In genomic region chr5:157593036-157593435, GRCh38 we compare ENCODE assay signal across 20 cellular contexts. TPM values are rescaled to one million over a fixed set of nuclear protein-coding genes. Genes with fewer than 3 reads are reported as not detected.
DNase-seq lines count a peak whose midpoint lies in the region; ATAC-seq and TF ChIP-seq lines count a peak whose summit lies in the region.
"Had no signal": no experiment of that assay in that cellular context is flagged by ENCODE, and none has a peak within 500 bp of the region (broad histone marks: within the 10 kb centered on the region; RNA-seq: fewer than 3 reads in every experiment).

No MANE protein-coding gene starts in this region.

- peaks cover 47 to 65% of the 10 kb centered on the region in 2 donors for H3K4me1 Mint-ChIP-seq in stimulated activated naive B cell treated with anti-CD40 and anti-IgM and Interleukin-4, amounts not matched to agents 10 μg/mL and 1 μg/mL and 100 μg/mL, for 72 hours

- H3K27me3 ChIP-seq in left ventricle myocardium inferior (ENCODE audit: low read depth) (no peaks in the 10 kb centered on the region), heart right ventricle (no peaks in the 10 kb centered on the region), OCI-LY3 (ENCODE audit: low read depth, low read length) (no peaks in the 10 kb centered on the region), brain microvascular endothelial cell (replicated peaks) (no peaks in the 10 kb centered on the region), dorsolateral prefrontal cortex (peaks cover 0 to 13% (median 0%) of the 10 kb centered on the region in 45 donors)

- H3K4me1 ChIP-seq in left ventricle myocardium inferior (peaks cover 23% of the 10 kb centered on the region), heart right ventricle (peaks cover 0 to 59% (median 12%) of the 10 kb centered on the region in 9 donors), OCI-LY3 (ENCODE audit: low read length) (peaks cover 64% of the 10 kb centered on the region)

- H2AFZ ChIP-seq in OCI-LY3 (ENCODE audit: low read depth, low read length) = peak overlapping the region; percentile 18; the same call in 1 of the 2 replicates

- in situ Hi-C loops in brain microvascular endothelial cell (cut with HindIII; ENCODE audit: low pct_ligation_motif_present, low sequenced_read_pairs) = no loop called here

- H3K27ac Mint-ChIP-seq in stimulated activated naive B cell treated with anti-CD40 and anti-IgM and Interleukin-4, amounts not matched to agents 10 μg/mL and 1 μg/mL and 100 μg/mL, for 72 hours = peak overlapping the region; percentile 88

- H3K9me3 Mint-ChIP-seq in stimulated activated naive B cell treated with anti-CD40 and anti-IgM and Interleukin-4, amounts not matched to agents 10 μg/mL and 1 μg/mL and 100 μg/mL, for 72 hours = peaks cover 0 to 7% of the 10 kb centered on the region in 2 donors

- TF ChIP-seq CTCF in left ventricle myocardium inferior (IDR thresholded peaks at IDR 0.05; ENCODE audit: borderline replicate concordance) = no peak
- no peak for TF ChIP-seq CTCF in heart right ventricle (IDR thresholded peaks at IDR 0.05)
- TF ChIP-seq CTCF in OCI-LY3 (IDR thresholded peaks at IDR 0.05; ENCODE audit: low read depth, low read length) = no peak
- TF ChIP-seq CTCF in brain microvascular endothelial cell (IDR thresholded peaks at IDR 0.05; ENCODE audit: low read depth, low read length, missing control alignments) = no peak
- no peak for TF ChIP-seq CTCF in dorsolateral prefrontal cortex (IDR thresholded peaks at IDR 0.05 in 54 of 56, conservative IDR thresholded peaks at IDR 0.05 in 2 of 56; ENCODE audit: low read depth in 1 of 56, partially characterized antibody in 56 of 56)

- no peaks in the 10 kb centered on the region for H3K79me2 ChIP-seq in OCI-LY3 (ENCODE audit: low read length)

- H3K9me3 ChIP-seq in left ventricle myocardium inferior (replicated peaks) = no peaks in the 10 kb centered on the region
- no peaks in the 10 kb centered on the region for H3K9me3 ChIP-seq in heart right ventricle
- H3K9me3 ChIP-seq in OCI-LY3 (ENCODE audit: insufficient read depth, low read length) = no peaks in the 10 kb centered on the region

- H3K4me3 ChIP-seq in left ventricle myocardium inferior (no peak overlapping the region), heart right ventricle (no peak overlapping the region), OCI-LY3 (ENCODE audit: low read length) (peak overlapping the region; percentile 64), brain microvascular endothelial cell (ENCODE audit: low read depth, low read length) (no peak overlapping the region), dorsolateral prefrontal cortex (no peak overlapping the region)
- H3K4me3 ChIP-seq: SK-N-MC had no signal

- no peaks in the 10 kb centered on the region for H3K27me3 Mint-ChIP-seq in stimulated activated naive B cell treated with anti-CD40 and anti-IgM and Interleukin-4, amounts not matched to agents 10 μg/mL and 1 μg/mL and 100 μg/mL, for 72 hours
- H3K27me3 Mint-ChIP-seq: progenitor cell of endocrine pancreas had no signal

- H3K36me3 ChIP-seq in left ventricle myocardium inferior (no peaks in the 10 kb centered on the region), heart right ventricle (no peaks in the 10 kb centered on the region), OCI-LY3 (replicated peaks; ENCODE audit: low read depth, low read length) (no peaks in the 10 kb centered on the region), brain microvascular endothelial cell (replicated peaks) (no peaks in the 10 kb centered on the region)

- H4K20me1 ChIP-seq in OCI-LY3 (ENCODE audit: insufficient read depth, low read length) = no peaks in the 10 kb centered on the region

- H3K36me3 Mint-ChIP-seq in stimulated activated naive B cell treated with anti-CD40 and anti-IgM and Interleukin-4, amounts not matched to agents 10 μg/mL and 1 μg/mL and 100 μg/mL, for 72 hours = peaks cover 0 to 7% of the 10 kb centered on the region in 2 donors

- ATAC-seq in heart right ventricle = no peak
- no peak for ATAC-seq in stimulated activated naive B cell treated with anti-CD40 and anti-IgM and Interleukin-4, amounts not matched to agents 10 μg/mL and 1 μg/mL and 100 μg/mL, for 72 hours (replicated peaks)

- intact Hi-C loops in left ventricle myocardium inferior (cut with micrococcal nuclease) = no loop called here
- intact Hi-C loops in heart right ventricle (cut with DNase I) = no loop called here
- intact Hi-C loops in dorsolateral prefrontal cortex (cut with DNase I) = no loop called here

- DNase-seq in left ventricle myocardium inferior (no peak), heart right ventricle (no peak), brain microvascular endothelial cell (no peak), NCI-H82 (lab: John Stamatoyannopoulos, UW) (no peak), 8988T (no peak), dorsolateral prefrontal cortex (no peak)
- DNase-seq in stimulated activated naive B cell treated with anti-CD40 and anti-IgM and Interleukin-4, amounts not matched to agents 10 μg/mL and 1 μg/mL and 100 μg/mL, for 72 hours = no peak
- DNase-seq: Calu3; caudate nucleus; effector memory CD4-positive, alpha-beta T cell; GDM1; kidney; NCI-H1417; NCI-H345; stimulated activated CD4-positive, alpha-beta T cell treated with anti-CD3 and anti-CD28 coated beads, Interleukin-15, amount 100 ng/mL, for 24 hours; substantia nigra had no signal

- peak overlapping the region; percentile 81 for H3K9ac ChIP-seq in OCI-LY3 (ENCODE audit: low read length)

- H3K4me2 ChIP-seq in OCI-LY3 (ENCODE audit: low read length) = peak overlapping the region; percentile 79

- whole genome bisulfite sequencing in heart right ventricle, 2 donors = 61 to 68% methylated on average over 3 of the region's 3 CpGs

- peak overlapping the region; percentile 4 to 65 for H3K4me3 Mint-ChIP-seq in stimulated activated naive B cell treated with anti-CD40 and anti-IgM and Interleukin-4, amounts not matched to agents 10 μg/mL and 1 μg/mL and 100 μg/mL, for 72 hours

- peak overlapping the region; percentile 28 for H3K27ac ChIP-seq in left ventricle myocardium inferior (replicated peaks)
- H3K27ac ChIP-seq in heart right ventricle = peak overlapping the region in 1 of 10 donors; percentile 15
- peak overlapping the region; percentile 99 for H3K27ac ChIP-seq in OCI-LY3 (ENCODE audit: low read length)
- H3K27ac ChIP-seq in brain microvascular endothelial cell = peak overlapping the region; percentile 13
- no peak overlapping the region for H3K27ac ChIP-seq in dorsolateral prefrontal cortex
- H3K27ac ChIP-seq: SK-N-MC, VCaP had no signal

RNA-seq across cellular contexts. Expression of gene ADAM19, which starts 17.5 kb away (rescaled TPM):
- 17.7 TPM for total RNA-seq in left ventricle myocardium inferior
- total RNA-seq in heart right ventricle = 10 to 100 TPM in 7 of 10 donors, 1 to 10 TPM in 3; 5.5 to 49.6 (median 28.1) TPM
- 1 to 10 TPM; 6.4 to 8.8 TPM for polyA plus RNA-seq in heart right ventricle
- total RNA-seq in dorsolateral prefrontal cortex = 10 to 100 TPM in 82 of 120 experiments, 1 to 10 TPM in 38; 6.7 to 17.9 (median 11.0) TPM

RNA-seq across cellular contexts. Expression of gene SOX30, which starts 59.2 kb away (rescaled TPM):
- total RNA-seq in left ventricle myocardium inferior = 0.08 TPM
- under 1 TPM in 7 of 10 donors, not detected in 3; 0.12 to 0.21 (median 0.17) TPM for total RNA-seq in heart right ventricle
- polyA plus RNA-seq in heart right ventricle = under 1 TPM in 1 of 2 donors, not detected in 1; 0.04 TPM
- total RNA-seq in dorsolateral prefrontal cortex = 1 to 10 TPM in 1 of 120 experiments, under 1 TPM in 42, not detected in 77; 0.12 to 1.1 (median 0.32) TPM
- total RNA-seq: progenitor cell of endocrine pancreas had no signal

Comparison
In these comparisons a context has a peak if more than half of its experiments do, and no peak if none do; other contexts are left out.
1. H3K27ac ChIP-seq: peak in left ventricle myocardium inferior (single experiment), OCI-LY3 (single experiment) and brain microvascular endothelial cell (single experiment); none in dorsolateral prefrontal cortex (0 of 59).